11 cellular contexts compared by ENCODE assay signal in the genomic region with DNA sequence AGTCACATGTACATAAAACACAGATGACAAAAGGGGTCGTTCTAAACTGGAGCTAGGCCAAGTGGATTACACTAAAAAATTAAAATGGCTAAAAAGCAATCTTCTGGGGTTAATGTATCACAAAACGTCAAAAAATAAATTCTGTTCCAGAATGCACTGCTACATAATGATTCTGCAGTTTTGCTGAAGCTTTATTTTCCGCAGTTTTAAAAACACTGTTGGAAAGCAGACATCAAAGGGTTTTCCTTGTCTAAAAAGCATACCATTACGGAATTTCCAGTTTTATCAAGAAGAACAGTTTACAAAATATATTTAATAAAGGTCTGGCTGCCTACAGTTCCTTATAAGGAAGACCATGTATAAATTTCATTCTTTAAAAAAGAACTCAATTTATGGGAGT. TPM values are rescaled to one million over a fixed set of nuclear protein-coding genes. Genes with fewer than 3 reads are reported as not detected.
DNase-seq lines count a peak whose midpoint lies in the region; ATAC-seq, FAIRE-seq and TF ChIP-seq lines count a peak whose summit lies in the region.
"Had no signal": no experiment of that assay in that cellular context is flagged by ENCODE, and none has a peak within 500 bp of the region (broad histone marks: within the 10 kb centered on the region; RNA-seq: fewer than 3 reads in every experiment).

No MANE protein-coding gene starts in this region.

- in situ Hi-C loops in ACHN (cut with HindIII; ENCODE audit: low pct_ligation_motif_present, low pct_unique_long_range_greater_than_20kb, low sequenced_read_pairs), result no loop called here

- no peak overlapping the region for H3K27ac Mint-ChIP-seq in activated T-helper 2 cell treated with anti-CD3 and anti-CD28 coated beads, Interferon-gamma antibody, Interleukin-2, Interleukin-4, amounts not matched to agents 10 μg/mL and 5 μg/mL and 100 μg/mL, durations not matched to agents 14 hours and 24 hours and 36 hours

- H3K27me3 Mint-ChIP-seq in activated T-helper 2 cell treated with anti-CD3 and anti-CD28 coated beads, Interferon-gamma antibody, Interleukin-2, Interleukin-4, amounts not matched to agents 10 μg/mL and 5 μg/mL and 100 μg/mL, durations not matched to agents 14 hours and 24 hours and 36 hours (ENCODE audit: low read depth), result peaks cover 54% of the 10 kb centered on the region

- TF ChIP-seq CTCF in SK-N-SH (IDR thresholded peaks at IDR 0.05) (no peak), keratinocyte (optimal IDR thresholded peaks at IDR 0.05 in 1 of 3, IDR thresholded peaks at IDR 0.05 in 1 of 3, conservative IDR thresholded peaks at IDR 0.05 in 1 of 3; ENCODE audit: extremely low read depth in 1 of 3, insufficient read depth in 2 of 3, low read length in 3 of 3) (no peak), suprapubic skin (IDR thresholded peaks at IDR 0.05) (no peak)

- CTCF ChIA-PET in SK-N-SH (lab: Yijun Ruan, JAX), result interaction anchor here (0.7 to 4.6 kb wide), 8 partner anchors 10 to 160 kb away, joined by 3 to 23 read pairs (median 3); no protein-coding TSS in a partner anchor

- H3K4me2 ChIP-seq in SK-N-SH (peak overlapping the region; percentile 96), keratinocyte (ENCODE audit: control insufficient read depth, extremely low read depth, insufficient read depth, low read depth, low read length) (peak overlapping the region; percentile 91)

- TF ChIP-seq POLR2A in suprapubic skin (IDR thresholded peaks at IDR 0.05) (no peak), erythroblast (IDR thresholded peaks at IDR 0.05; ENCODE audit: low read length) (no peak)

- 31% methylated on average over 4 of the region's 4 CpGs for WGBS in SK-N-SH (ENCODE audit: low lambda C conversion rate)
- 51% methylated on average over 4 of the region's 4 CpGs for WGBS in suprapubic skin

- H3K4me3 ChIP-seq in SK-N-SH (ENCODE audit: low read depth in 2 of 2, low read length in 1 of 2) (peak overlapping the region; percentile 85 to 96), keratinocyte (ENCODE audit: control insufficient read depth in 2 of 3, extremely low read depth in 1 of 3, insufficient read depth in 2 of 3, low read depth in 1 of 3, low read length in 3 of 3) (peak overlapping the region in 1 of 3 experiments; percentile 86), suprapubic skin (peak overlapping the region; percentile 87)

- no peaks in the 10 kb centered on the region for H3K9me1 ChIP-seq in keratinocyte (ENCODE audit: control insufficient read depth, extremely low read depth, insufficient read depth, low read length)

- no peaks in the 10 kb centered on the region for H3K9me3 Mint-ChIP-seq in activated T-helper 2 cell treated with anti-CD3 and anti-CD28 coated beads, Interferon-gamma antibody, Interleukin-2, Interleukin-4, amounts not matched to agents 10 μg/mL and 5 μg/mL and 100 μg/mL, durations not matched to agents 14 hours and 24 hours and 36 hours

- no peaks in the 10 kb centered on the region for H3F3A ChIP-seq in SK-N-SH (replicated peaks; ENCODE audit: insufficient read depth)

- H3K79me2 ChIP-seq in SK-N-SH (ENCODE audit: insufficient read depth), result peaks cover 42% of the 10 kb centered on the region
- peaks cover 23% of the 10 kb centered on the region for H3K79me2 ChIP-seq in keratinocyte (ENCODE audit: control insufficient read depth, insufficient read depth, low read length)

- no peaks in the 10 kb centered on the region; the same call in 1 of the 2 replicates for H3K9me3 ChIP-seq in SK-N-SH
- H3K9me3 ChIP-seq in keratinocyte (ENCODE audit: control insufficient read depth, low read depth, low read length), result no peaks in the 10 kb centered on the region
- H3K9me3 ChIP-seq in suprapubic skin, result no peaks in the 10 kb centered on the region

- H3K4me1 ChIP-seq in SK-N-SH (ENCODE audit: control insufficient read depth in 1 of 2, insufficient read depth in 2 of 2, low read depth in 1 of 2, low read length in 1 of 2) (peaks cover 11 to 12% of the 10 kb centered on the region in 2 experiments; a peak in 3 of 4 replicates), keratinocyte (ENCODE audit: control insufficient read depth, extremely low read depth, insufficient read depth, low read length) (peaks cover 8% of the 10 kb centered on the region), suprapubic skin (peaks cover 18% of the 10 kb centered on the region)

- H4K20me1 ChIP-seq in SK-N-SH (ENCODE audit: insufficient read depth) (no peaks in the 10 kb centered on the region), keratinocyte (ENCODE audit: control insufficient read depth, extremely low read depth, insufficient read depth, low read length) (no peaks in the 10 kb centered on the region)

- ATAC-seq in SK-N-SH treated with all-trans-retinoic acid at 6 μM for 48 hours, result no peak

- peak overlapping the region; percentile 64 to 90 for H3K27ac ChIP-seq in SK-N-SH (ENCODE audit: low read depth in 2 of 2, low read length in 1 of 2)
- H3K27ac ChIP-seq in keratinocyte (ENCODE audit: control insufficient read depth, insufficient read depth, low read length), result no peak overlapping the region
- H3K27ac ChIP-seq in suprapubic skin, result no peak overlapping the region

- peaks cover 11% of the 10 kb centered on the region for H3K4me1 Mint-ChIP-seq in activated T-helper 2 cell treated with anti-CD3 and anti-CD28 coated beads, Interferon-gamma antibody, Interleukin-2, Interleukin-4, amounts not matched to agents 10 μg/mL and 5 μg/mL and 100 μg/mL, durations not matched to agents 14 hours and 24 hours and 36 hours (ENCODE audit: low read depth)

- TF ChIP-seq RAD21 in SK-N-SH (IDR thresholded peaks at IDR 0.05; ENCODE audit: low read length), result no peak

- TF ChIP-seq EP300 in SK-N-SH (IDR thresholded peaks at IDR 0.05; ENCODE audit: borderline replicate concordance in 1 of 2, low read depth in 1 of 2, low read length in 1 of 2) (no peak), suprapubic skin (IDR thresholded peaks at IDR 0.05) (no peak)

- dilution Hi-C loops in keratinocyte (cut with MboI; ENCODE audit: extremely low pct_ligation_motif_present, low sequenced_read_pairs), result no loop called here

- no peak for FAIRE-seq in keratinocyte (lab: Jason Lieb, UNC)
- FAIRE-seq: islet of Langerhans had no signal

- H3K9ac ChIP-seq in SK-N-SH (peak overlapping the region; percentile 79), keratinocyte (ENCODE audit: control insufficient read depth, extremely low read depth, insufficient read depth, low read length) (no peak overlapping the region)

- H3K27me3 ChIP-seq in SK-N-SH (ENCODE audit: insufficient read depth) (no peaks in the 10 kb centered on the region), keratinocyte (ENCODE audit: control insufficient read depth, extremely low read depth, insufficient read depth, low read length) (no peaks in the 10 kb centered on the region), suprapubic skin (no peaks in the 10 kb centered on the region)

- DNase-seq in SK-N-SH (no peak), keratinocyte (ENCODE audit: low read depth, low spot score) (no peak), suprapubic skin (ENCODE audit: low spot score in 2 of 2) (no peak), ACHN (no peak), DMS79 (lab: John Stamatoyannopoulos, UW) (no peak), erythroblast (lab: John Stamatoyannopoulos, UW) (no peak)
- no peak for DNase-seq in activated T-helper 2 cell treated with anti-CD3 and anti-CD28 coated beads, Interferon-gamma antibody, Interleukin-2, Interleukin-4, amounts not matched to agents 10 μg/mL and 5 μg/mL and 100 μg/mL, durations not matched to agents 14 hours and 24 hours and 36 hours (ENCODE audit: low spot score)
- DNase-seq: NCI-H2081 treated with DMSO at 0.1 percent for 48 hours, T-helper 9 cell had no signal

- H2AFZ ChIP-seq in SK-N-SH (ENCODE audit: low read depth) (peak overlapping the region; percentile 85), keratinocyte (ENCODE audit: control insufficient read depth, low read length) (no peak overlapping the region)

- intact Hi-C loops in activated T-helper 2 cell treated with anti-CD3 and anti-CD28 coated beads, Interferon-gamma antibody, Interleukin-2, Interleukin-4, amounts not matched to agents 10 μg/mL and 5 μg/mL and 100 μg/mL, durations not matched to agents 14 hours and 24 hours and 36 hours (cut with micrococcal nuclease), result no loop called here

- H3K9me2 ChIP-seq in SK-N-SH, result no peaks in the 10 kb centered on the region

- POLR2A ChIA-PET in SK-N-SH (lab: Yijun Ruan, JAX), result no interaction called here

- peak overlapping the region; percentile 40 for H3K4me3 Mint-ChIP-seq in activated T-helper 2 cell treated with anti-CD3 and anti-CD28 coated beads, Interferon-gamma antibody, Interleukin-2, Interleukin-4, amounts not matched to agents 10 μg/mL and 5 μg/mL and 100 μg/mL, durations not matched to agents 14 hours and 24 hours and 36 hours (ENCODE audit: low read depth)

- H3K36me3 ChIP-seq in SK-N-SH (replicated peaks in 1 of 2; ENCODE audit: control insufficient read depth in 1 of 2, insufficient read depth in 2 of 2, low read length in 1 of 2), result no peaks in the 10 kb centered on the region
- no peaks in the 10 kb centered on the region for H3K36me3 ChIP-seq in keratinocyte (ENCODE audit: control insufficient read depth in 2 of 2, extremely low read depth in 1 of 2, insufficient read depth in 2 of 2, low read length in 2 of 2)
- no peaks in the 10 kb centered on the region for H3K36me3 ChIP-seq in suprapubic skin

- H3K36me3 Mint-ChIP-seq in activated T-helper 2 cell treated with anti-CD3 and anti-CD28 coated beads, Interferon-gamma antibody, Interleukin-2, Interleukin-4, amounts not matched to agents 10 μg/mL and 5 μg/mL and 100 μg/mL, durations not matched to agents 14 hours and 24 hours and 36 hours (ENCODE audit: low read depth), result no peaks in the 10 kb centered on the region

TF ChIP-seq in SK-N-SH, 30 proteins besides CTCF, POLR2A, EP300 and RAD21 (continues in another document):
- TF ChIP-seq JUND (IDR thresholded peaks at IDR 0.05) (no peak), ELF1 (IDR thresholded peaks at IDR 0.05) (no peak)

TF ChIP-seq in SK-N-SH treated with all-trans-retinoic acid at 6 μM for 48 hours, 23 proteins besides CTCF, POLR2A, EP300 and RAD21 (continues in another document):
- TF ChIP-seq RARB (CRISPR knock-in tag; IDR thresholded peaks at IDR 0.05), result no peak

RNA-seq across cellular contexts. Expression of a gene that starts 1.4 kb away (rescaled TPM):
- polyA plus RNA-seq in SK-N-SH (2012; rRNA removed), result 6.4 and 8.9 TPM in 2 replicates
- 6.0 and 6.5 TPM in 2 replicates for polyA plus RNA-seq in SK-N-SH (2012; cell fraction: cytosol; rRNA removed)
- 19.4 and 40.9 TPM in 2 replicates for polyA plus RNA-seq in SK-N-SH (2012; cell fraction: nucleus; rRNA removed)
- 2.6 and 3.2 TPM in 2 replicates for total RNA-seq in activated T-helper 2 cell treated with anti-CD3 and anti-CD28 coated beads, Interferon-gamma antibody, Interleukin-2, Interleukin-4, amounts not matched to agents 10 μg/mL and 5 μg/mL and 100 μg/mL, durations not matched to agents 14 hours and 24 hours and 36 hours
- 4.3 to 14.9 TPM (median 11.2 TPM) in 3 replicates for polyA plus RNA-seq in keratinocyte
- polyA plus RNA-seq in keratinocyte (2011; ENCODE audit: low read depth), result 6.3 TPM
- polyA plus RNA-seq in keratinocyte (2011; cell fraction: cytosol; rRNA removed), result 3.1 and 6.9 TPM in 2 replicates
- 31.0 and 44.1 TPM in 2 replicates for polyA plus RNA-seq in keratinocyte (2011; cell fraction: nucleus; rRNA removed)
- 6.5 and 6.9 TPM in 2 replicates for polyA plus RNA-seq in keratinocyte (2012; ENCODE audit: low replicate concordance)
- 3.0 to 20.6 TPM (median 12.9 TPM) in 3 replicates for polyA minus RNA-seq in keratinocyte
- 6.3 TPM for polyA minus RNA-seq in keratinocyte (2011; cell fraction: cytosol; rRNA and poly(A)+ RNA removed)
- polyA minus RNA-seq in keratinocyte (2011; cell fraction: nucleus; rRNA and poly(A)+ RNA removed), result 14.4 and 33.4 TPM in 2 replicates
- 10 to 100 TPM in 2 of 4 donors, 1 to 10 TPM in 2; 4.1 to 32.9 (median 8.3) TPM for total RNA-seq in suprapubic skin

Comparison
In these comparisons a context has a peak if more than half of its experiments do, and no peak if none do; other contexts are left out.
1. H3K27ac ChIP-seq: peak in SK-N-SH (2 of 2); none in keratinocyte (single experiment) and suprapubic skin (single experiment).